Comparison of ENCODE assay signal across 1 cellular context in genomic region chr18:76975577-76976110, GRCh38.
TF ChIP-seq lines count a peak whose summit lies in the region.

No MANE protein-coding gene starts in this region.

TF ChIP-seq in H1, 55 proteins besides CTCF, POLR2A, EP300 and RAD21 (continued from another document):
- TF ChIP-seq SUZ12 (IDR thresholded peaks at IDR 0.05; ENCODE audit: low read length) = no peak
- no peak for TF ChIP-seq RNF2 (IDR thresholded peaks at IDR 0.05; ENCODE audit: borderline replicate concordance, low read depth, low read length, missing control alignments, poor library complexity, severe bottlenecking)
- no peak for TF ChIP-seq TBP (IDR thresholded peaks at IDR 0.05; ENCODE audit: low read depth, low read length)
- TF ChIP-seq JUND (IDR thresholded peaks at IDR 0.05; ENCODE audit: low read length) = no peak
- no peak for TF ChIP-seq EZH2 (IDR thresholded peaks at IDR 0.05; ENCODE audit: low read depth, low read length, severe bottlenecking)
- TF ChIP-seq USF2 (IDR thresholded peaks at IDR 0.05; ENCODE audit: low read length) = no peak
- TF ChIP-seq BACH1 (IDR thresholded peaks at IDR 0.05; ENCODE audit: low read length) = no peak
- no peak for TF ChIP-seq CEBPB (IDR thresholded peaks at IDR 0.05; ENCODE audit: low read depth, low read length)
